ENCODE assay signal across 1 cellular context in the genomic region with DNA sequence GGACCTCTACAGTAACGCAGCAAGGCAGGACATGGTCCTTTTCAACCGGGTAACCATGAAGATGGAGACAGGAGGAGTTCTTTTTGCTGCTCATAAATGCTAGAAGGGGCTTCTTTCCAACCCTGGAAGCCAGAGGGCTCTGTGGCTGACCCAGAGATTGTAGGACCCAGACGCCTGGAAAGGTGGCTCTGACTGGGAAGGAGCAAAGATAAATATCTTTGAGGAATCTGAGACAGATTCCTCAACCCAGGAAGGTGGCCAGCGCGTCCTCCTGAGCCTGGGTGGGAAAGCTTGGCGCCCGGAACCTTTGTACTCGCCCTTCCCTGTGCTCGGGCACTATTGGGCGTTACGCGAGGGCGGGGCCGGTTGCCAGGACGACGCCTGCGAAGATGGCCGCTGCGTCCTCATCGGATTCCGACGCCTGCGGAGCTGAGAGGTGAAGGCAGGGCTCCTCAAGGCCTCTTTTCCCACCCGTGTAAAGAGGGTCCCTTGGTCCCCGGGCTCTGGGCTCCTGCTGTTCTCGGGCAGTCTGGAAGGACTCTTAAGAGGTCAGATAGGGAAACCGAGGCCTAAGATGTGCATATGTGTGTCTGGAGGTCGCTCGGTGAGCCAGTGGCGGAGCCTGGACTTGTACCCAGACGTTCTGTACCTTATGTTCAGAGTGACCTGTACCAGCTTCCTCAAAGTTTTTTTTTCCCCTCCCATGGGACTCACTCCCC.
A peak's percentile ranks its signal among the peaks of the same experiment; 100 is the strongest.
TF ChIP-seq lines count a peak whose summit lies in the region.

A gene (plus strand): TSS at position 365 of the 719 bp plus-strand sequence. CDS start 25 bp downstream, at position 390.

TF ChIP-seq in K562, 482 proteins besides CTCF, POLR2A, EP300 and RAD21 (continued from another document):
- TF ChIP-seq SIX5 (IDR thresholded peaks at IDR 0.05; ENCODE audit: borderline replicate concordance in 1 of 2, insufficient read depth in 1 of 2, low read depth in 1 of 2, low read length in 2 of 2) (peak; percentile 29 to 36; a peak in 2 of 4 replicates), BACH1 (tag; IDR thresholded peaks at IDR 0.05) (no peak), EGR1 (conservative IDR thresholded peaks at IDR 0.05) (0 out of 2 replicates have a peak, but pooled peaks have one; percentile 11), NCOA2 (IDR thresholded peaks at IDR 0.05; ENCODE audit: partially characterized antibody in 2 of 2) (no peak), ZNF79 (CRISPR knock-in tag; IDR thresholded peaks at IDR 0.05; ENCODE audit: low read depth) (no peak), EHMT2 (IDR thresholded peaks at IDR 0.05) (no peak), HDAC8 (tag; IDR thresholded peaks at IDR 0.05) (no peak), GTF2E2 (tag; IDR thresholded peaks at IDR 0.05) (peak; percentile 88), MEF2A (IDR thresholded peaks at IDR 0.05; ENCODE audit: control insufficient read depth, low read depth, low read length) (no peak), RBBP5 (IDR thresholded peaks at IDR 0.05; ENCODE audit: borderline replicate concordance, insufficient read depth, low read length, poor library complexity, severe bottlenecking) (peak; percentile 68), MECOM (CRISPR knock-in tag; IDR thresholded peaks at IDR 0.05) (no peak), CTBP1 (IDR thresholded peaks at IDR 0.05; ENCODE audit: borderline replicate concordance) (peak; percentile 87), ZNF23 (CRISPR knock-in tag; IDR thresholded peaks at IDR 0.05) (no peak), ZNF77 (CRISPR knock-in tag; IDR thresholded peaks at IDR 0.05) (no peak), ETV5 (CRISPR knock-in tag; IDR thresholded peaks at IDR 0.05; ENCODE audit: low read depth) (peak; percentile 45; the same call in 1 of the 2 replicates), KDM1A (IDR thresholded peaks at IDR 0.05) (no peak), XRCC3 (IDR thresholded peaks at IDR 0.05) (no peak), ZZZ3 (IDR thresholded peaks at IDR 0.05) (no peak), NR4A1 (CRISPR knock-in tag; IDR thresholded peaks at IDR 0.05) (no peak), NR4A1 (tag; IDR thresholded peaks at IDR 0.05) (peak; percentile 38; the same call in 1 of the 2 replicates), MYBL2 (IDR thresholded peaks at IDR 0.05; ENCODE audit: low read depth) (no peak), MYBL2 (CRISPR knock-in tag; IDR thresholded peaks at IDR 0.05; ENCODE audit: borderline replicate concordance) (no peak), IFI16 (CRISPR knock-in tag; IDR thresholded peaks at IDR 0.05) (no peak), LARP7 (IDR thresholded peaks at IDR 0.05) (no peak), PTRF (tag; IDR thresholded peaks at IDR 0.05) (no peak), ZFX (CRISPR knock-in tag; IDR thresholded peaks at IDR 0.05) (peak; percentile 87), ZNF431 (CRISPR knock-in tag; IDR thresholded peaks at IDR 0.05) (no peak), ZNF76 (CRISPR knock-in tag; IDR thresholded peaks at IDR 0.05; ENCODE audit: borderline replicate concordance) (no peak), MAZ (CRISPR knock-in tag; conservative IDR thresholded peaks at IDR 0.05 in 1 of 2, IDR thresholded peaks at IDR 0.05 in 1 of 2) (peak; percentile 77 to 84), ATF1 (CRISPR knock-in tag; IDR thresholded peaks at IDR 0.05) (no peak), ATF1 (tag; IDR thresholded peaks at IDR 0.05) (peak; percentile 62), KLF13 (tag; IDR thresholded peaks at IDR 0.05; ENCODE audit: borderline replicate concordance, low read depth) (no peak; the same call in 1 of the 2 replicates), SLC30A9 (CRISPR knock-in tag; IDR thresholded peaks at IDR 0.05) (no peak), ZNF263 (CRISPR knock-in tag; IDR thresholded peaks at IDR 0.05; ENCODE audit: borderline replicate concordance) (no peak)
- TF ChIP-seq, protein P1, sequence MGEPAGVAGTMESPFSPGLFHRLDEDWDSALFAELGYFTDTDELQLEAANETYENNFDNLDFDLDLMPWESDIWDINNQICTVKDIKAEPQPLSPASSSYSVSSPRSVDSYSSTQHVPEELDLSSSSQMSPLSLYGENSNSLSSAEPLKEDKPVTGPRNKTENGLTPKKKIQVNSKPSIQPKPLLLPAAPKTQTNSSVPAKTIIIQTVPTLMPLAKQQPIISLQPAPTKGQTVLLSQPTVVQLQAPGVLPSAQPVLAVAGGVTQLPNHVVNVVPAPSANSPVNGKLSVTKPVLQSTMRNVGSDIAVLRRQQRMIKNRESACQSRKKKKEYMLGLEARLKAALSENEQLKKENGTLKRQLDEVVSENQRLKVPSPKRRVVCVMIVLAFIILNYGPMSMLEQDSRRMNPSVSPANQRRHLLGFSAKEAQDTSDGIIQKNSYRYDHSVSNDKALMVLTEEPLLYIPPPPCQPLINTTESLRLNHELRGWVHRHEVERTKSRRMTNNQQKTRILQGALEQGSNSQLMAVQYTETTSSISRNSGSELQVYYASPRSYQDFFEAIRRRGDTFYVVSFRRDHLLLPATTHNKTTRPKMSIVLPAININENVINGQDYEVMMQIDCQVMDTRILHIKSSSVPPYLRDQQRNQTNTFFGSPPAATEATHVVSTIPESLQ (CRISPR knock-in tag; IDR thresholded peaks at IDR 0.05), result 0 out of 2 replicates have a peak, but pooled peaks have one; percentile 26
- TF ChIP-seq, protein P2, sequence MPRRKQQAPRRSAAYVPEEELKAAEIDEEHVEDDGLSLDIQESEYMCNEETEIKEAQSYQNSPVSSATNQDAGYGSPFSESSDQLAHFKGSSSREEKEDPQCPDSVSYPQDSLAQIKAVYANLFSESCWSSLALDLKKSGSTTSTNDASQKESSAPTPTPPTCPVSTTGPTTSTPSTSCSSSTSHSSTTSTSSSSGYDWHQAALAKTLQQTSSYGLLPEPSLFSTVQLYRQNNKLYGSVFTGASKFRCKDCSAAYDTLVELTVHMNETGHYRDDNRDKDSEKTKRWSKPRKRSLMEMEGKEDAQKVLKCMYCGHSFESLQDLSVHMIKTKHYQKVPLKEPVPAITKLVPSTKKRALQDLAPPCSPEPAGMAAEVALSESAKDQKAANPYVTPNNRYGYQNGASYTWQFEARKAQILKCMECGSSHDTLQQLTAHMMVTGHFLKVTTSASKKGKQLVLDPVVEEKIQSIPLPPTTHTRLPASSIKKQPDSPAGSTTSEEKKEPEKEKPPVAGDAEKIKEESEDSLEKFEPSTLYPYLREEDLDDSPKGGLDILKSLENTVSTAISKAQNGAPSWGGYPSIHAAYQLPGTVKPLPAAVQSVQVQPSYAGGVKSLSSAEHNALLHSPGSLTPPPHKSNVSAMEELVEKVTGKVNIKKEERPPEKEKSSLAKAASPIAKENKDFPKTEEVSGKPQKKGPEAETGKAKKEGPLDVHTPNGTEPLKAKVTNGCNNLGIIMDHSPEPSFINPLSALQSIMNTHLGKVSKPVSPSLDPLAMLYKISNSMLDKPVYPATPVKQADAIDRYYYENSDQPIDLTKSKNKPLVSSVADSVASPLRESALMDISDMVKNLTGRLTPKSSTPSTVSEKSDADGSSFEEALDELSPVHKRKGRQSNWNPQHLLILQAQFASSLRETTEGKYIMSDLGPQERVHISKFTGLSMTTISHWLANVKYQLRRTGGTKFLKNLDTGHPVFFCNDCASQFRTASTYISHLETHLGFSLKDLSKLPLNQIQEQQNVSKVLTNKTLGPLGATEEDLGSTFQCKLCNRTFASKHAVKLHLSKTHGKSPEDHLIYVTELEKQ (CRISPR knock-in tag; IDR thresholded peaks at IDR 0.05), result no peak
- TF ChIP-seq, protein P3, sequence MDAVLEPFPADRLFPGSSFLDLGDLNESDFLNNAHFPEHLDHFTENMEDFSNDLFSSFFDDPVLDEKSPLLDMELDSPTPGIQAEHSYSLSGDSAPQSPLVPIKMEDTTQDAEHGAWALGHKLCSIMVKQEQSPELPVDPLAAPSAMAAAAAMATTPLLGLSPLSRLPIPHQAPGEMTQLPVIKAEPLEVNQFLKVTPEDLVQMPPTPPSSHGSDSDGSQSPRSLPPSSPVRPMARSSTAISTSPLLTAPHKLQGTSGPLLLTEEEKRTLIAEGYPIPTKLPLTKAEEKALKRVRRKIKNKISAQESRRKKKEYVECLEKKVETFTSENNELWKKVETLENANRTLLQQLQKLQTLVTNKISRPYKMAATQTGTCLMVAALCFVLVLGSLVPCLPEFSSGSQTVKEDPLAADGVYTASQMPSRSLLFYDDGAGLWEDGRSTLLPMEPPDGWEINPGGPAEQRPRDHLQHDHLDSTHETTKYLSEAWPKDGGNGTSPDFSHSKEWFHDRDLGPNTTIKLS (IDR thresholded peaks at IDR 0.05; ENCODE audit: borderline replicate concordance, low read depth), result no peak
- TF ChIP-seq, protein P4, sequence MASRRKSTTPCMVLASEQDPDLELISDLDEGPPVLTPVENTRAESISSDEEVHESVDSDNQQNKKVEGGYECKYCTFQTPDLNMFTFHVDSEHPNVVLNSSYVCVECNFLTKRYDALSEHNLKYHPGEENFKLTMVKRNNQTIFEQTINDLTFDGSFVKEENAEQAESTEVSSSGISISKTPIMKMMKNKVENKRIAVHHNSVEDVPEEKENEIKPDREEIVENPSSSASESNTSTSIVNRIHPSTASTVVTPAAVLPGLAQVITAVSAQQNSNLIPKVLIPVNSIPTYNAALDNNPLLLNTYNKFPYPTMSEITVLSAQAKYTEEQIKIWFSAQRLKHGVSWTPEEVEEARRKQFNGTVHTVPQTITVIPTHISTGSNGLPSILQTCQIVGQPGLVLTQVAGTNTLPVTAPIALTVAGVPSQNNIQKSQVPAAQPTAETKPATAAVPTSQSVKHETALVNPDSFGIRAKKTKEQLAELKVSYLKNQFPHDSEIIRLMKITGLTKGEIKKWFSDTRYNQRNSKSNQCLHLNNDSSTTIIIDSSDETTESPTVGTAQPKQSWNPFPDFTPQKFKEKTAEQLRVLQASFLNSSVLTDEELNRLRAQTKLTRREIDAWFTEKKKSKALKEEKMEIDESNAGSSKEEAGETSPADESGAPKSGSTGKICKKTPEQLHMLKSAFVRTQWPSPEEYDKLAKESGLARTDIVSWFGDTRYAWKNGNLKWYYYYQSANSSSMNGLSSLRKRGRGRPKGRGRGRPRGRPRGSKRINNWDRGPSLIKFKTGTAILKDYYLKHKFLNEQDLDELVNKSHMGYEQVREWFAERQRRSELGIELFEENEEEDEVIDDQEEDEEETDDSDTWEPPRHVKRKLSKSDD (conservative IDR thresholded peaks at IDR 0.05; ENCODE audit: low read length), result peak; percentile 96
- TF ChIP-seq, protein P5, sequence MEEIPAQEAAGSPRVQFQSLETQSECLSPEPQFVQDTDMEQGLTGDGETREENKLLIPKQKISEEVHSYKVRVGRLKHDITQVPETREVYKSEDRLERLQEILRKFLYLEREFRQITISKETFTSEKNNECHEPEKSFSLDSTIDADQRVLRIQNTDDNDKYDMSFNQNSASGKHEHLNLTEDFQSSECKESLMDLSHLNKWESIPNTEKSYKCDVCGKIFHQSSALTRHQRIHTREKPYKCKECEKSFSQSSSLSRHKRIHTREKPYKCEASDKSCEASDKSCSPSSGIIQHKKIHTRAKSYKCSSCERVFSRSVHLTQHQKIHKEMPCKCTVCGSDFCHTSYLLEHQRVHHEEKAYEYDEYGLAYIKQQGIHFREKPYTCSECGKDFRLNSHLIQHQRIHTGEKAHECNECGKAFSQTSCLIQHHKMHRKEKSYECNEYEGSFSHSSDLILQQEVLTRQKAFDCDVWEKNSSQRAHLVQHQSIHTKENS (CRISPR knock-in tag; IDR thresholded peaks at IDR 0.05), result no peak
- TF ChIP-seq, protein P6, sequence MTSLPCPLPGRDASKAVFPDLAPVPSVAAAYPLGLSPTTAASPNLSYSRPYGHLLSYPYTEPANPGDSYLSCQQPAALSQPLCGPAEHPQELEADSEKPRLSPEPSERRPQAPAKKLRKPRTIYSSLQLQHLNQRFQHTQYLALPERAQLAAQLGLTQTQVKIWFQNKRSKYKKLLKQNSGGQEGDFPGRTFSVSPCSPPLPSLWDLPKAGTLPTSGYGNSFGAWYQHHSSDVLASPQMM (CRISPR knock-in tag; IDR thresholded peaks at IDR 0.05), result no peak
- TF ChIP-seq, protein P7, sequence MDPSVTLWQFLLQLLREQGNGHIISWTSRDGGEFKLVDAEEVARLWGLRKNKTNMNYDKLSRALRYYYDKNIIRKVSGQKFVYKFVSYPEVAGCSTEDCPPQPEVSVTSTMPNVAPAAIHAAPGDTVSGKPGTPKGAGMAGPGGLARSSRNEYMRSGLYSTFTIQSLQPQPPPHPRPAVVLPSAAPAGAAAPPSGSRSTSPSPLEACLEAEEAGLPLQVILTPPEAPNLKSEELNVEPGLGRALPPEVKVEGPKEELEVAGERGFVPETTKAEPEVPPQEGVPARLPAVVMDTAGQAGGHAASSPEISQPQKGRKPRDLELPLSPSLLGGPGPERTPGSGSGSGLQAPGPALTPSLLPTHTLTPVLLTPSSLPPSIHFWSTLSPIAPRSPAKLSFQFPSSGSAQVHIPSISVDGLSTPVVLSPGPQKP (CRISPR knock-in tag; IDR thresholded peaks at IDR 0.05), result no peak
- TF ChIP-seq, protein P8, sequence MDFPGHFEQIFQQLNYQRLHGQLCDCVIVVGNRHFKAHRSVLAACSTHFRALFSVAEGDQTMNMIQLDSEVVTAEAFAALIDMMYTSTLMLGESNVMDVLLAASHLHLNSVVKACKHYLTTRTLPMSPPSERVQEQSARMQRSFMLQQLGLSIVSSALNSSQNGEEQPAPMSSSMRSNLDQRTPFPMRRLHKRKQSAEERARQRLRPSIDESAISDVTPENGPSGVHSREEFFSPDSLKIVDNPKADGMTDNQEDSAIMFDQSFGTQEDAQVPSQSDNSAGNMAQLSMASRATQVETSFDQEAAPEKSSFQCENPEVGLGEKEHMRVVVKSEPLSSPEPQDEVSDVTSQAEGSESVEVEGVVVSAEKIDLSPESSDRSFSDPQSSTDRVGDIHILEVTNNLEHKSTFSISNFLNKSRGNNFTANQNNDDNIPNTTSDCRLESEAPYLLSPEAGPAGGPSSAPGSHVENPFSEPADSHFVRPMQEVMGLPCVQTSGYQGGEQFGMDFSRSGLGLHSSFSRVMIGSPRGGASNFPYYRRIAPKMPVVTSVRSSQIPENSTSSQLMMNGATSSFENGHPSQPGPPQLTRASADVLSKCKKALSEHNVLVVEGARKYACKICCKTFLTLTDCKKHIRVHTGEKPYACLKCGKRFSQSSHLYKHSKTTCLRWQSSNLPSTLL (IDR thresholded peaks at IDR 0.05), result no peak
- TF ChIP-seq, protein P9, sequence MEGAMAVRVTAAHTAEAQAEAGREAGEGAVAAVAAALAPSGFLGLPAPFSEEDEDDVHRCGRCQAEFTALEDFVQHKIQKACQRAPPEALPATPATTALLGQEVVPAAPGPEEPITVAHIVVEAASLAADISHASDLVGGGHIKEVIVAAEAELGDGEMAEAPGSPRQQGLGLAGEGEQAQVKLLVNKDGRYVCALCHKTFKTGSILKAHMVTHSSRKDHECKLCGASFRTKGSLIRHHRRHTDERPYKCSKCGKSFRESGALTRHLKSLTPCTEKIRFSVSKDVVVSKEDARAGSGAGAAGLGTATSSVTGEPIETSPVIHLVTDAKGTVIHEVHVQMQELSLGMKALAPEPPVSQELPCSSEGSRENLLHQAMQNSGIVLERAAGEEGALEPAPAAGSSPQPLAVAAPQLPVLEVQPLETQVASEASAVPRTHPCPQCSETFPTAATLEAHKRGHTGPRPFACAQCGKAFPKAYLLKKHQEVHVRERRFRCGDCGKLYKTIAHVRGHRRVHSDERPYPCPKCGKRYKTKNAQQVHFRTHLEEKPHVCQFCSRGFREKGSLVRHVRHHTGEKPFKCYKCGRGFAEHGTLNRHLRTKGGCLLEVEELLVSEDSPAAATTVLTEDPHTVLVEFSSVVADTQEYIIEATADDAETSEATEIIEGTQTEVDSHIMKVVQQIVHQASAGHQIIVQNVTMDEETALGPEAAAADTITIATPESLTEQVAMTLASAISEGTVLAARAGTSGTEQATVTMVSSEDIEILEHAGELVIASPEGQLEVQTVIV (CRISPR knock-in tag; IDR thresholded peaks at IDR 0.05; ENCODE audit: borderline replicate concordance), result no peak
- TF ChIP-seq, protein P10, sequence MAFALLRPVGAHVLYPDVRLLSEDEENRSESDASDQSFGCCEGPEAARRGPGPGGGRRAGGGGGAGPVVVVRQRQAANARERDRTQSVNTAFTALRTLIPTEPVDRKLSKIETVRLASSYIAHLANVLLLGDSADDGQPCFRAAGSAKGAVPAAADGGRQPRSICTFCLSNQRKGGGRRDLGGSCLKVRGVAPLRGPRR (CRISPR knock-in tag; IDR thresholded peaks at IDR 0.05), result no peak
